In the genomic region with DNA sequence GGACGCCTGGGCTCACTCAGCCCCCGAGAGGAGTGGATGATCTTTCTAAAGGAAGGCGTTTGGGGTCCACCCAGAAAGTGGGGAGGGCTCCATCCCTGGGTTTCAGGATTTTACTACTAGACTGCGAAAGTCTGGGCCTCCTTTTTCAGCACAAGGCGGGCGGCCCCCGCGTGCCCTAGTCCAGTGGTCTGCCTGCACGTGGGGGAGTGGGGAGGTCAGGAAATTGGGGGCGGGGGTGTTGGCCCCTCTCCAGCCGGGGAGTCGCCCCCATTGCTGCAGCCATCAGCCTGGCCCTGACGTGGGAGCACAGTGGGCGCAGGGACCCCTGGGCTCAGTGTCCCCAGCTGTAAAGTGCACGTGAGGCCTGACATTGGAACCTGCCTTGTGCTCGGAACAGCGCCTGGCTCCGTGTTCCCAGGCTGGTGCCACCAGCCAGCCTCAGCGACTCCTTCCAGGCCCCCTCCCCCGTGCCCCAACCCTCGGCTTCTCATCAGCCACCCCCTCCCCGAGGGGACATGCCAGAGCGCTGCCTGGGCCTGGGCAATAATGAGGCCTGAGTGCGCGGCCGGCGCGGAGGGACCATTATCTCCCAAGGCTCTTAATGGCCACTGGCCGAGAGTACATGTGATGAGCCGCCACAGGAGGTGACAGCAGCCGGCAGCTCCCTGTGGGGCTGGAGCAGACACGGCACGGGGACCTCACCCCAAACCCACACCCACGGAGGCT, we compare ENCODE assay signal across 2 cellular contexts.
TF ChIP-seq lines count a peak whose summit lies in the region.

No MANE protein-coding gene starts in this region.

TF ChIP-seq in SK-N-SH, 30 proteins besides CTCF, POLR2A, EP300 and RAD21:
- no peak for TF ChIP-seq RXRA (IDR thresholded peaks at IDR 0.05; ENCODE audit: borderline replicate concordance, low read depth)
- no peak for TF ChIP-seq GATA2 (CRISPR knock-in tag; IDR thresholded peaks at IDR 0.05)
- no peak for TF ChIP-seq TEAD4 (IDR thresholded peaks at IDR 0.05; ENCODE audit: borderline replicate concordance, insufficient read depth)
- TF ChIP-seq FOSL2 (IDR thresholded peaks at IDR 0.05; ENCODE audit: borderline replicate concordance, low read depth), result no peak
- no peak for TF ChIP-seq ELF1 (IDR thresholded peaks at IDR 0.05)
- TF ChIP-seq, protein P1, sequence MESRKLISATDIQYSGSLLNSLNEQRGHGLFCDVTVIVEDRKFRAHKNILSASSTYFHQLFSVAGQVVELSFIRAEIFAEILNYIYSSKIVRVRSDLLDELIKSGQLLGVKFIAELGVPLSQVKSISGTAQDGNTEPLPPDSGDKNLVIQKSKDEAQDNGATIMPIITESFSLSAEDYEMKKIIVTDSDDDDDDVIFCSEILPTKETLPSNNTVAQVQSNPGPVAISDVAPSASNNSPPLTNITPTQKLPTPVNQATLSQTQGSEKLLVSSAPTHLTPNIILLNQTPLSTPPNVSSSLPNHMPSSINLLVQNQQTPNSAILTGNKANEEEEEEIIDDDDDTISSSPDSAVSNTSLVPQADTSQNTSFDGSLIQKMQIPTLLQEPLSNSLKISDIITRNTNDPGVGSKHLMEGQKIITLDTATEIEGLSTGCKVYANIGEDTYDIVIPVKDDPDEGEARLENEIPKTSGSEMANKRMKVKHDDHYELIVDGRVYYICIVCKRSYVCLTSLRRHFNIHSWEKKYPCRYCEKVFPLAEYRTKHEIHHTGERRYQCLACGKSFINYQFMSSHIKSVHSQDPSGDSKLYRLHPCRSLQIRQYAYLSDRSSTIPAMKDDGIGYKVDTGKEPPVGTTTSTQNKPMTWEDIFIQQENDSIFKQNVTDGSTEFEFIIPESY (IDR thresholded peaks at IDR 0.05; ENCODE audit: borderline replicate concordance, low read depth), result no peak
- TF ChIP-seq, protein P2, sequence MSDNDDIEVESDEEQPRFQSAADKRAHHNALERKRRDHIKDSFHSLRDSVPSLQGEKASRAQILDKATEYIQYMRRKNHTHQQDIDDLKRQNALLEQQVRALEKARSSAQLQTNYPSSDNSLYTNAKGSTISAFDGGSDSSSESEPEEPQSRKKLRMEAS (IDR thresholded peaks at IDR 0.05; ENCODE audit: low read depth), result no peak
- TF ChIP-seq SMC3 (IDR thresholded peaks at IDR 0.05; ENCODE audit: low read depth, low read length), result no peak
- no peak for TF ChIP-seq JUND (IDR thresholded peaks at IDR 0.05)
- no peak for TF ChIP-seq FOXJ3 (CRISPR knock-in tag; IDR thresholded peaks at IDR 0.05)
- TF ChIP-seq, protein P3, sequence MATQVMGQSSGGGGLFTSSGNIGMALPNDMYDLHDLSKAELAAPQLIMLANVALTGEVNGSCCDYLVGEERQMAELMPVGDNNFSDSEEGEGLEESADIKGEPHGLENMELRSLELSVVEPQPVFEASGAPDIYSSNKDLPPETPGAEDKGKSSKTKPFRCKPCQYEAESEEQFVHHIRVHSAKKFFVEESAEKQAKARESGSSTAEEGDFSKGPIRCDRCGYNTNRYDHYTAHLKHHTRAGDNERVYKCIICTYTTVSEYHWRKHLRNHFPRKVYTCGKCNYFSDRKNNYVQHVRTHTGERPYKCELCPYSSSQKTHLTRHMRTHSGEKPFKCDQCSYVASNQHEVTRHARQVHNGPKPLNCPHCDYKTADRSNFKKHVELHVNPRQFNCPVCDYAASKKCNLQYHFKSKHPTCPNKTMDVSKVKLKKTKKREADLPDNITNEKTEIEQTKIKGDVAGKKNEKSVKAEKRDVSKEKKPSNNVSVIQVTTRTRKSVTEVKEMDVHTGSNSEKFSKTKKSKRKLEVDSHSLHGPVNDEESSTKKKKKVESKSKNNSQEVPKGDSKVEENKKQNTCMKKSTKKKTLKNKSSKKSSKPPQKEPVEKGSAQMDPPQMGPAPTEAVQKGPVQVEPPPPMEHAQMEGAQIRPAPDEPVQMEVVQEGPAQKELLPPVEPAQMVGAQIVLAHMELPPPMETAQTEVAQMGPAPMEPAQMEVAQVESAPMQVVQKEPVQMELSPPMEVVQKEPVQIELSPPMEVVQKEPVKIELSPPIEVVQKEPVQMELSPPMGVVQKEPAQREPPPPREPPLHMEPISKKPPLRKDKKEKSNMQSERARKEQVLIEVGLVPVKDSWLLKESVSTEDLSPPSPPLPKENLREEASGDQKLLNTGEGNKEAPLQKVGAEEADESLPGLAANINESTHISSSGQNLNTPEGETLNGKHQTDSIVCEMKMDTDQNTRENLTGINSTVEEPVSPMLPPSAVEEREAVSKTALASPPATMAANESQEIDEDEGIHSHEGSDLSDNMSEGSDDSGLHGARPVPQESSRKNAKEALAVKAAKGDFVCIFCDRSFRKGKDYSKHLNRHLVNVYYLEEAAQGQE (IDR thresholded peaks at IDR 0.05; ENCODE audit: low read depth, low read length), result no peak
- TF ChIP-seq, protein P4, sequence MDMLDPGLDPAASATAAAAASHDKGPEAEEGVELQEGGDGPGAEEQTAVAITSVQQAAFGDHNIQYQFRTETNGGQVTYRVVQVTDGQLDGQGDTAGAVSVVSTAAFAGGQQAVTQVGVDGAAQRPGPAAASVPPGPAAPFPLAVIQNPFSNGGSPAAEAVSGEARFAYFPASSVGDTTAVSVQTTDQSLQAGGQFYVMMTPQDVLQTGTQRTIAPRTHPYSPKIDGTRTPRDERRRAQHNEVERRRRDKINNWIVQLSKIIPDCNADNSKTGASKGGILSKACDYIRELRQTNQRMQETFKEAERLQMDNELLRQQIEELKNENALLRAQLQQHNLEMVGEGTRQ (IDR thresholded peaks at IDR 0.05; ENCODE audit: borderline replicate concordance, low read depth, low read length), result no peak
- TF ChIP-seq, protein P5, sequence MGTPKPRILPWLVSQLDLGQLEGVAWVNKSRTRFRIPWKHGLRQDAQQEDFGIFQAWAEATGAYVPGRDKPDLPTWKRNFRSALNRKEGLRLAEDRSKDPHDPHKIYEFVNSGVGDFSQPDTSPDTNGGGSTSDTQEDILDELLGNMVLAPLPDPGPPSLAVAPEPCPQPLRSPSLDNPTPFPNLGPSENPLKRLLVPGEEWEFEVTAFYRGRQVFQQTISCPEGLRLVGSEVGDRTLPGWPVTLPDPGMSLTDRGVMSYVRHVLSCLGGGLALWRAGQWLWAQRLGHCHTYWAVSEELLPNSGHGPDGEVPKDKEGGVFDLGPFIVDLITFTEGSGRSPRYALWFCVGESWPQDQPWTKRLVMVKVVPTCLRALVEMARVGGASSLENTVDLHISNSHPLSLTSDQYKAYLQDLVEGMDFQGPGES (IDR thresholded peaks at IDR 0.05; ENCODE audit: low read depth, low read length), result no peak
- TF ChIP-seq RCOR1 (IDR thresholded peaks at IDR 0.05; ENCODE audit: low read length), result no peak
- TF ChIP-seq POLR2AphosphoS5 (IDR thresholded peaks at IDR 0.05; ENCODE audit: low read depth, low read length), result no peak
- TF ChIP-seq TAF1 (IDR thresholded peaks at IDR 0.05; ENCODE audit: borderline replicate concordance, low read depth, low read length), result no peak
- TF ChIP-seq MXI1 (IDR thresholded peaks at IDR 0.05; ENCODE audit: low read depth, low read length), result no peak
- no peak for TF ChIP-seq SIN3A (IDR thresholded peaks at IDR 0.05; ENCODE audit: borderline replicate concordance, low read depth, low read length)

TF ChIP-seq in SK-N-SH treated with all-trans-retinoic acid at 6 μM for 48 hours, 23 proteins besides CTCF, POLR2A, EP300 and RAD21:
- no peak for TF ChIP-seq ZFP3 (CRISPR knock-in tag; IDR thresholded peaks at IDR 0.05)
- TF ChIP-seq GLIS3 (CRISPR knock-in tag; IDR thresholded peaks at IDR 0.05), result no peak
- TF ChIP-seq OSR1 (CRISPR knock-in tag; IDR thresholded peaks at IDR 0.05), result no peak
- no peak for TF ChIP-seq ZNF8 (CRISPR knock-in tag; IDR thresholded peaks at IDR 0.05)
- no peak for TF ChIP-seq RARB (CRISPR knock-in tag; IDR thresholded peaks at IDR 0.05)
- no peak for TF ChIP-seq ZFP30 (CRISPR knock-in tag; IDR thresholded peaks at IDR 0.05)
- TF ChIP-seq, protein P6, sequence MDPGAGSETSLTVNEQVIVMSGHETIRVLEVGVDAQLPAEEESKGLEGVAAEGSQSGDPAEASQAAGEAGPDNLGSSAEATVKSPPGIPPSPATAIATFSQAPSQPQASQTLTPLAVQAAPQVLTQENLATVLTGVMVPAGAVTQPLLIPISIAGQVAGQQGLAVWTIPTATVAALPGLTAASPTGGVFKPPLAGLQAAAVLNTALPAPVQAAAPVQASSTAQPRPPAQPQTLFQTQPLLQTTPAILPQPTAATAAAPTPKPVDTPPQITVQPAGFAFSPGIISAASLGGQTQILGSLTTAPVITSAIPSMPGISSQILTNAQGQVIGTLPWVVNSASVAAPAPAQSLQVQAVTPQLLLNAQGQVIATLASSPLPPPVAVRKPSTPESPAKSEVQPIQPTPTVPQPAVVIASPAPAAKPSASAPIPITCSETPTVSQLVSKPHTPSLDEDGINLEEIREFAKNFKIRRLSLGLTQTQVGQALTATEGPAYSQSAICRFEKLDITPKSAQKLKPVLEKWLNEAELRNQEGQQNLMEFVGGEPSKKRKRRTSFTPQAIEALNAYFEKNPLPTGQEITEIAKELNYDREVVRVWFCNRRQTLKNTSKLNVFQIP (CRISPR knock-in tag; IDR thresholded peaks at IDR 0.05; ENCODE audit: borderline replicate concordance, low read depth), result no peak
- no peak for TF ChIP-seq PPARA (CRISPR knock-in tag; IDR thresholded peaks at IDR 0.05; ENCODE audit: borderline replicate concordance)
- TF ChIP-seq TCF4 (CRISPR knock-in tag; IDR thresholded peaks at IDR 0.05; ENCODE audit: borderline replicate concordance), result no peak
